In the genomic region with DNA sequence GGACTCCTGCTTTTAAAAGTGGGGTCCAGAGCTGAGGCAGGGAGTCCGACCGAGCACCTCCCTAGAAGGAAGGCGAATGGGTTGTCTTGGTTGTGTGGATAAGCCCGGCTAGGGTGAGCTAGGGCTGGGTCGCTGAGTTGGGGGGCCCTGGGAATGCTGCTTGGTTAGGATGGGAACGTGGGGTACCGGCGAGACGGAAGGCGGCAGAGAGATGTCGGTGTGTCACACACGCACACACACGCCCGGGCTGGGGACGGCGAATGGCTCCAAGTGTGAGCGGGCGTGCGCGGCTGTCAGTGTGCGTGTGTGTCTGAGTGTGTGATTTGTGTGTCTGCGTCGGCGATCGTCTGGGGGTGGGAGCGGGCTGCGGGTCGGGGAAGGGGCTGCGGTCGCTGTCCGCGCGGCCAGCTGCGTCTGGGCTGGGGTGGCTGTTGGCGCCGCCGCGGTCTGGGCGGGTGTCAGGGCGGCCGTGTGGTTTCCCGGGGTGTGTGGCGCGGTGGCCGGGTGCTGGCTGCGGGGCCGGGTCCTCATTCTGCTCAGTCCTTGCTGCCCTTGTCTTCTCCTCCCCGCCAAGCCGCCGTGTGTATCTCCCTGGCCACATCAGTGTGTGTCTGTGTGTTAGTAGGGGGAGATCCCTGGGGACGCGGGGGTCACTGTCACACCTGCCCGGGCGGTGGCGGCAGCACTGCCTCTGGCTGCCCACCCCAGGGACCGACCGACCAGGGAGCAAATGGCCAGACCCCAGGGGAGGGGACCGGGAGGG, we compare ENCODE assay signal across 1 cellular context.
TF ChIP-seq lines count a peak whose summit lies in the region.

No MANE protein-coding gene starts in this region.

TF ChIP-seq in neural cell, 6 proteins besides CTCF, POLR2A, EP300 and RAD21 (continued from another document):
- TF ChIP-seq, protein P1, sequence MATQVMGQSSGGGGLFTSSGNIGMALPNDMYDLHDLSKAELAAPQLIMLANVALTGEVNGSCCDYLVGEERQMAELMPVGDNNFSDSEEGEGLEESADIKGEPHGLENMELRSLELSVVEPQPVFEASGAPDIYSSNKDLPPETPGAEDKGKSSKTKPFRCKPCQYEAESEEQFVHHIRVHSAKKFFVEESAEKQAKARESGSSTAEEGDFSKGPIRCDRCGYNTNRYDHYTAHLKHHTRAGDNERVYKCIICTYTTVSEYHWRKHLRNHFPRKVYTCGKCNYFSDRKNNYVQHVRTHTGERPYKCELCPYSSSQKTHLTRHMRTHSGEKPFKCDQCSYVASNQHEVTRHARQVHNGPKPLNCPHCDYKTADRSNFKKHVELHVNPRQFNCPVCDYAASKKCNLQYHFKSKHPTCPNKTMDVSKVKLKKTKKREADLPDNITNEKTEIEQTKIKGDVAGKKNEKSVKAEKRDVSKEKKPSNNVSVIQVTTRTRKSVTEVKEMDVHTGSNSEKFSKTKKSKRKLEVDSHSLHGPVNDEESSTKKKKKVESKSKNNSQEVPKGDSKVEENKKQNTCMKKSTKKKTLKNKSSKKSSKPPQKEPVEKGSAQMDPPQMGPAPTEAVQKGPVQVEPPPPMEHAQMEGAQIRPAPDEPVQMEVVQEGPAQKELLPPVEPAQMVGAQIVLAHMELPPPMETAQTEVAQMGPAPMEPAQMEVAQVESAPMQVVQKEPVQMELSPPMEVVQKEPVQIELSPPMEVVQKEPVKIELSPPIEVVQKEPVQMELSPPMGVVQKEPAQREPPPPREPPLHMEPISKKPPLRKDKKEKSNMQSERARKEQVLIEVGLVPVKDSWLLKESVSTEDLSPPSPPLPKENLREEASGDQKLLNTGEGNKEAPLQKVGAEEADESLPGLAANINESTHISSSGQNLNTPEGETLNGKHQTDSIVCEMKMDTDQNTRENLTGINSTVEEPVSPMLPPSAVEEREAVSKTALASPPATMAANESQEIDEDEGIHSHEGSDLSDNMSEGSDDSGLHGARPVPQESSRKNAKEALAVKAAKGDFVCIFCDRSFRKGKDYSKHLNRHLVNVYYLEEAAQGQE (IDR thresholded peaks at IDR 0.05; ENCODE audit: borderline replicate concordance), result peak; percentile 14
- TF ChIP-seq SMC3 (conservative IDR thresholded peaks at IDR 0.05; ENCODE audit: poor library complexity) (no peak), TAF1 (IDR thresholded peaks at IDR 0.05; ENCODE audit: low read depth) (peak; percentile 81)
TF ChIP-seq in neural cell: peak in this region for 4.
